ENCODE assay signal across 15 cellular contexts in the genomic region with DNA sequence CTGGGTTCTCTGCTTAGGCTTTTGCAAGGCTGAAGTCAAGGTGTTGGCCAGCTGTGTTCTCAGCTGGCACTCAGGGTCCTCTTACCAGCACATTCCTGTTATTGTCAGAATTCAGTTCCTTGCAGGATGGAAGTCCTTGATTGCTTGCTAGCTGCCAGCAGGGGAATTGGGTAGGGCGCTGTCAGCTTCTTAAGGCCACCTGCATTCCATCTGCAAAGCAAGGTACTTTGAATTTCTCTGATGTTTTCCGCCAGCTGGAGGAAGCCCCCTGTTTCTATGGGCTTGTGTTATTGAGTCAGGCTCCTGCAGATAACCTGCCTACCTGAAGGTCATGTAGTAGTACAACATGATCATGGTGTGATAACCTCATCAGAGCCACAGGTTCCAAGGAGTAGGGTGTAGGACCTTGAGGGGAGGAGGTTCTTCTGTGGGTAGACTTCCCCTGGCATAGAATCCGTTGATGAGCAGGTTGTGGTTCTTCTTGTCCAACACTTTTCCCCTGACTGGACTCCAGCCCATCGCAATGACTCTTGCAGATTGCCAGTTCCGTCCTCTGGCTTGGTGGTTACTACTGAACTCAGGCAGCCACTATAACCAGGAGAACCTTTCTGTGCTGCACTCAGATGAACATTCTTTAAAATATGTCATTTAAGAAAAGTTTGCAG. TPM values are rescaled to one million over a fixed set of nuclear protein-coding genes. Genes with fewer than 3 reads are reported as not detected.
A peak's percentile ranks its signal among the peaks of the same experiment; 100 is the strongest.
DNase-seq lines count a peak whose midpoint lies in the region; ATAC-seq, FAIRE-seq and TF ChIP-seq lines count a peak whose summit lies in the region.
"Had no signal": no experiment of that assay in that cellular context is flagged by ENCODE, and none has a peak within 500 bp of the region (broad histone marks: within the 10 kb centered on the region; RNA-seq: fewer than 3 reads in every experiment).

No MANE protein-coding gene starts in this region.

- H3K9me3 Mint-ChIP-seq in activated T-helper 17 cell treated with anti-CD3 and anti-CD28 coated beads, Interleukin-2, amount 50 U/mL, for 72 hours: no peaks in the 10 kb centered on the region
- H3K9me3 Mint-ChIP-seq in activated CD4-positive, alpha-beta memory T cell treated with anti-CD3 and anti-CD28 coated beads, Interleukin-2, amount 10 ng/mL, durations not matched to agents 7 days and 5 days: no peaks in the 10 kb centered on the region
- H3K9me3 Mint-ChIP-seq: mesothelial cell of epicardium had no signal

- H3K27ac ChIP-seq in MM.1S (ENCODE audit: low read length): no peak overlapping the region

- H2AFZ ChIP-seq in MM.1S (ENCODE audit: low read length): no peak overlapping the region

- H3K4me3 Mint-ChIP-seq in activated T-helper 17 cell treated with anti-CD3 and anti-CD28 coated beads, Interleukin-2, amount 50 U/mL, for 72 hours: peak overlapping the region; percentile 17
- H3K4me3 Mint-ChIP-seq in activated CD4-positive, alpha-beta memory T cell treated with anti-CD3 and anti-CD28 coated beads, Interleukin-2, amount 10 ng/mL, durations not matched to agents 7 days and 5 days: no peak overlapping the region
- H3K4me3 Mint-ChIP-seq: mesothelial cell of epicardium had no signal

- FAIRE-seq in RCC 7860 (lab: Jason Lieb, UNC): no peak
- FAIRE-seq: GM19239 had no signal

- H3K79me2 ChIP-seq in MM.1S (ENCODE audit: low read length): peaks cover 99% of the 10 kb centered on the region

- H3K27me3 ChIP-seq in MM.1S (replicated peaks; ENCODE audit: insufficient read depth, low read length): no peaks in the 10 kb centered on the region

- TF ChIP-seq CTCF in AG10803 (conservative IDR thresholded peaks at IDR 0.05; ENCODE audit: low read length) (no peak), MM.1S (IDR thresholded peaks at IDR 0.05; ENCODE audit: low read length) (no peak)

- H3K36me3 Mint-ChIP-seq in activated T-helper 17 cell treated with anti-CD3 and anti-CD28 coated beads, Interleukin-2, amount 50 U/mL, for 72 hours (ENCODE audit: low read depth): peaks cover 72% of the 10 kb centered on the region
- H3K36me3 Mint-ChIP-seq in activated CD4-positive, alpha-beta memory T cell treated with anti-CD3 and anti-CD28 coated beads, Interleukin-2, amount 10 ng/mL, durations not matched to agents 7 days and 5 days (ENCODE audit: low read depth): peaks cover 50% of the 10 kb centered on the region
- H3K36me3 Mint-ChIP-seq: mesothelial cell of epicardium had no signal

- no peaks in the 10 kb centered on the region for H3K9me2 ChIP-seq in MM.1S (replicated peaks; ENCODE audit: insufficient read depth, low read length)

- no peaks in the 10 kb centered on the region for H3K27me3 Mint-ChIP-seq in activated T-helper 17 cell treated with anti-CD3 and anti-CD28 coated beads, Interleukin-2, amount 50 U/mL, for 72 hours
- no peaks in the 10 kb centered on the region for H3K27me3 Mint-ChIP-seq in activated CD4-positive, alpha-beta memory T cell treated with anti-CD3 and anti-CD28 coated beads, Interleukin-2, amount 10 ng/mL, durations not matched to agents 7 days and 5 days

- H3K4me1 Mint-ChIP-seq in activated T-helper 17 cell treated with anti-CD3 and anti-CD28 coated beads, Interleukin-2, amount 50 U/mL, for 72 hours: peaks cover 72% of the 10 kb centered on the region
- H3K4me1 Mint-ChIP-seq in activated CD4-positive, alpha-beta memory T cell treated with anti-CD3 and anti-CD28 coated beads, Interleukin-2, amount 10 ng/mL, durations not matched to agents 7 days and 5 days: peaks cover 82% of the 10 kb centered on the region

- CTCF ChIA-PET in activated CD4-positive, alpha-beta memory T cell treated with anti-CD3 and anti-CD28 coated beads, Interleukin-2, amount 10 ng/mL, durations not matched to agents 7 days and 5 days (lab: Charles Lee): no interaction called here

- H3K9me3 ChIP-seq in MM.1S (replicated peaks; ENCODE audit: insufficient read depth, low read length): no peaks in the 10 kb centered on the region

- H3K4me1 ChIP-seq in MM.1S (ENCODE audit: low read length): peaks cover 59% of the 10 kb centered on the region

- no peak overlapping the region for H3K9ac ChIP-seq in MM.1S (ENCODE audit: low read length)

- H3K4me3 ChIP-seq in AG10803 (ENCODE audit: low read length) (no peak overlapping the region), MM.1S (ENCODE audit: low read length) (no peak overlapping the region)

- ATAC-seq in activated T-helper 17 cell treated with anti-CD3 and anti-CD28 coated beads, Interleukin-2, amount 50 U/mL, for 72 hours (replicated peaks): no peak
- no peak for ATAC-seq in HG02852 (IDR thresholded peaks at IDR 0.05; ENCODE audit: unreplicated experiment)

- peaks cover 5% of the 10 kb centered on the region; the same call in 1 of the 2 replicates for H3K36me3 ChIP-seq in MM.1S (replicated peaks; ENCODE audit: insufficient read depth, low read length)

- no peak overlapping the region for H3K27ac Mint-ChIP-seq in activated T-helper 17 cell treated with anti-CD3 and anti-CD28 coated beads, Interleukin-2, amount 50 U/mL, for 72 hours
- no peak overlapping the region for H3K27ac Mint-ChIP-seq in activated CD4-positive, alpha-beta memory T cell treated with anti-CD3 and anti-CD28 coated beads, Interleukin-2, amount 10 ng/mL, durations not matched to agents 7 days and 5 days

- DNase-seq in AG10803 (ENCODE audit: low read depth) (peak; percentile 33), EH (ENCODE audit: low read depth) (peak; percentile 49), islet precursor cell (peak; percentile 28), RCC 7860 (ENCODE audit: low spot score) (no peak), MM.1S (no peak)
- DNase-seq in activated CD4-positive, alpha-beta memory T cell treated with anti-CD3 and anti-CD28 coated beads, Interleukin-2, amount 10 ng/mL, durations not matched to agents 7 days and 5 days: no peak
- DNase-seq: activated T-cell treated with anti-CD3 and anti-CD28 coated beads, Interleukin-2, amount 50 U/mL, for 48 hours; AML-193; anterior cingulate cortex; NCI-H187; stimulated activated CD4-positive, alpha-beta T cell treated with anti-CD3 and anti-CD28 coated beads, Interleukin-15, amount 100 ng/mL, for 24 hours had no signal

- H3F3A ChIP-seq in MM.1S (ENCODE audit: insufficient read depth, low read length): peaks cover 28% of the 10 kb centered on the region

- POLR2A ChIA-PET in activated CD4-positive, alpha-beta memory T cell treated with anti-CD3 and anti-CD28 coated beads, Interleukin-2, amount 10 ng/mL, durations not matched to agents 7 days and 5 days (lab: Charles Lee): interaction anchor here (0.8 to 1.6 kb wide), 3 partner anchors 9 to 89 kb away, joined by 3 to 5 read pairs (median 4); a partner anchor contains a TSS

- no peak overlapping the region; the same call in 1 of the 2 replicates for H3K4me2 ChIP-seq in MM.1S (ENCODE audit: low read depth, low read length)

- H4K20me1 ChIP-seq in MM.1S (ENCODE audit: insufficient read depth, low read length): peaks cover 18% of the 10 kb centered on the region

RNA-seq across cellular contexts. Expression of a gene that starts 6.8 kb away (rescaled TPM):
- total RNA-seq in activated T-helper 17 cell treated with anti-CD3 and anti-CD28 coated beads, Interleukin-2, amount 50 U/mL, for 72 hours: 10 to 100 TPM; 39.0 to 52.4 TPM
- 10 to 100 TPM; 34.3 to 36.6 TPM for total RNA-seq in activated CD4-positive, alpha-beta memory T cell treated with anti-CD3 and anti-CD28 coated beads, Interleukin-2, amount 10 ng/mL, durations not matched to agents 7 days and 5 days

Comparison
In these comparisons a context has a peak if more than half of its experiments do, and no peak if none do; other contexts are left out.
1. DNase-seq: peak in AG10803 (single experiment), EH (single experiment) and islet precursor cell (single experiment); none in RCC 7860 (single experiment), activated CD4-positive, alpha-beta memory T cell treated with anti-CD3 and anti-CD28 coated beads, Interleukin-2, amount 10 ng/mL, durations not matched to agents 7 days and 5 days (single experiment) and MM.1S (single experiment).